1 cellular context compared by ENCODE assay signal in genomic region chr5:160008877-160009590, GRCh38.
TF ChIP-seq lines count a peak whose summit lies in the region.

Gene TTC1 (plus strand): TSS chr5:160009139. CDS start chr5:160010529, 1,390 bp downstream.

TF ChIP-seq in HEK293, 187 proteins besides CTCF, POLR2A, EP300 and RAD21 (continued from another document and continues in another):
- TF ChIP-seq ZNF292 (tag by site-specific recombination; IDR thresholded peaks at IDR 0.05; ENCODE audit: borderline replicate concordance, low read depth) (peak; percentile 100), ZNF18 (tag by site-specific recombination; IDR thresholded peaks at IDR 0.05) (peak; percentile 92), AEBP2 (tag by site-specific recombination; IDR thresholded peaks at IDR 0.05; ENCODE audit: borderline replicate concordance) (peak; percentile 99), ZNF600 (tag by site-specific recombination; IDR thresholded peaks at IDR 0.05) (peak; percentile 10; the same call in 1 of the 2 replicates), BCL6B (tag by site-specific recombination; IDR thresholded peaks at IDR 0.05) (no peak), ZNF19 (tag by site-specific recombination; IDR thresholded peaks at IDR 0.05; ENCODE audit: low read depth) (peak; percentile 100), KLF17 (tag by site-specific recombination; IDR thresholded peaks at IDR 0.05) (peak; percentile 74; the same call in 1 of the 2 replicates), ZNF175 (tag by site-specific recombination; IDR thresholded peaks at IDR 0.05) (peak; percentile 98; the same call in 1 of the 2 replicates), KLF16 (tag by site-specific recombination; IDR thresholded peaks at IDR 0.05) (no peak), ZNF155 (tag by site-specific recombination; IDR thresholded peaks at IDR 0.05) (peak; percentile 96), ZNF433 (tag by site-specific recombination; IDR thresholded peaks at IDR 0.05; ENCODE audit: low read depth) (peak; percentile 100), ZNF221 (tag by site-specific recombination; IDR thresholded peaks at IDR 0.05; ENCODE audit: borderline replicate concordance) (peak; percentile 99; the same call in 1 of the 2 replicates), ZNF366 (tag by site-specific recombination; conservative IDR thresholded peaks at IDR 0.05) (peak; percentile 85), ZNF610 (tag by site-specific recombination; IDR thresholded peaks at IDR 0.05; ENCODE audit: borderline replicate concordance) (peak; percentile 91), ZEB2 (tag by site-specific recombination; IDR thresholded peaks at IDR 0.05) (peak; percentile 85), TCF7L2 (IDR thresholded peaks at IDR 0.05; ENCODE audit: borderline replicate concordance, low read depth, low read length) (peak; percentile 27; the same call in 1 of the 2 replicates), ZNF488 (tag by site-specific recombination; IDR thresholded peaks at IDR 0.05) (peak; percentile 77), ZBTB20 (tag by site-specific recombination; IDR thresholded peaks at IDR 0.05) (no peak), ZNF404 (tag by site-specific recombination; IDR thresholded peaks at IDR 0.05) (peak; percentile 100), ZNF214 (tag by site-specific recombination; IDR thresholded peaks at IDR 0.05; ENCODE audit: borderline replicate concordance) (peak; percentile 91; the same call in 1 of the 2 replicates), ZNF654 (tag by site-specific recombination; IDR thresholded peaks at IDR 0.05; ENCODE audit: low read depth) (peak; percentile 87), ATF2 (tag by site-specific recombination; IDR thresholded peaks at IDR 0.05; ENCODE audit: low read depth) (peak; percentile 100), PRDM1 (tag by site-specific recombination; IDR thresholded peaks at IDR 0.05) (peak; percentile 59), ZNF664 (tag by site-specific recombination; IDR thresholded peaks at IDR 0.05) (peak; percentile 99), ZNF274 (IDR thresholded peaks at IDR 0.05; ENCODE audit: low read length) (no peak), ZNF274 (tag by site-specific recombination; IDR thresholded peaks at IDR 0.05; ENCODE audit: borderline replicate concordance) (peak; percentile 37; the same call in 1 of the 2 replicates), ZXDB (tag by site-specific recombination; IDR thresholded peaks at IDR 0.05) (peak; percentile 99), ZNF704 (tag by site-specific recombination; IDR thresholded peaks at IDR 0.05) (peak; percentile 98), ZNF677 (tag by site-specific recombination; IDR thresholded peaks at IDR 0.05) (no peak), ZFP41 (tag by site-specific recombination; IDR thresholded peaks at IDR 0.05; ENCODE audit: borderline replicate concordance) (no peak), ZNF513 (tag by site-specific recombination; IDR thresholded peaks at IDR 0.05) (no peak), GFI1B (tag by site-specific recombination; IDR thresholded peaks at IDR 0.05) (peak; percentile 96), OSR2 (tag by site-specific recombination; IDR thresholded peaks at IDR 0.05) (peak; percentile 39; the same call in 1 of the 2 replicates), ZBTB44 (tag by site-specific recombination; IDR thresholded peaks at IDR 0.05) (no peak), ZSCAN18 (tag by site-specific recombination; IDR thresholded peaks at IDR 0.05) (no peak), GLIS2 (tag by site-specific recombination; IDR thresholded peaks at IDR 0.05) (0 out of 2 replicates have a peak, but pooled peaks have one; percentile 27), ZNF248 (tag by site-specific recombination; IDR thresholded peaks at IDR 0.05) (no peak), ZNF184 (tag by site-specific recombination; IDR thresholded peaks at IDR 0.05) (no peak), ZSCAN4 (tag by site-specific recombination; IDR thresholded peaks at IDR 0.05) (peak; percentile 49), ZBTB26 (tag by site-specific recombination; optimal IDR thresholded peaks at IDR 0.05) (no peak), PATZ1 (tag by site-specific recombination; IDR thresholded peaks at IDR 0.05) (no peak)
